In the genomic region with DNA sequence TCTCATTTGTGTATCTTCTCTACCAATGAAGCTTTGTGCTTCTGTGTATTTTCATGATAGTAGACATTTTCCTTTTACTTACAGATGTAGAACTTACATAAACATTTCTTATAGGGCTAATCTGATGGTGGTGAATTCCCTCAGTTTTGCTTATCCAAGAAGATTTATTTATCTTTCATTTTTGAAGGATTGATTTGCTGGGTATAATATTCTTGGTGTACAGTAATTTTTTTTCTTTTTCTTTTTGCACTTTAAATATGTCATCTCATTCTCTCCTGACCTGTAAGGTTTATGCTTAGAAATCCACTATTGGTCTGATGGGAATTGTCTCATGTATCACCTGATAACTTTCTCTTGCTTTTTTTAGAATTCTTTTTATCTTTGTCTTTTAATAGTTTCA, we compare ENCODE assay signal across 33 cellular contexts.
DNase-seq lines count a peak whose midpoint lies in the region; FAIRE-seq and TF ChIP-seq lines count a peak whose summit lies in the region.
"Had no signal": no experiment of that assay in that cellular context is flagged by ENCODE, and none has a peak within 500 bp of the region (broad histone marks: within the 10 kb centered on the region; RNA-seq: fewer than 3 reads in every experiment).

No MANE protein-coding gene starts in this region.

- peak; percentile 56 for FAIRE-seq in D721Med (lab: Jason Lieb, UNC)
- FAIRE-seq in islet of Langerhans (lab: Jason Lieb, UNC) = peak; percentile 13
- FAIRE-seq: A549 had no signal

- no peaks in the 10 kb centered on the region for H3K36me3 ChIP-seq in HEK293 (ENCODE audit: control insufficient read depth in 2 of 2, insufficient read depth in 1 of 2, low read length in 2 of 2)
- H3K36me3 ChIP-seq: BE2C; BLaER1; BLaER1 treated with 17β-estradiol and CSF1 and Interleukin-3, amounts not matched to agents 10 nM and 100 nM had no signal

- CTCF ChIA-PET in HEK293 (lab: Yijun Ruan, JAX) = interaction anchor here (0.7 kb wide), 1 partner anchor 50 kb away, joined by 3 read pairs; no protein-coding TSS in a partner anchor

- no peaks in the 10 kb centered on the region for H3K4me1 ChIP-seq in HEK293 (ENCODE audit: control insufficient read depth, insufficient read depth, low read length)
- H3K4me1 ChIP-seq: A549; BE2C; BLaER1; BLaER1 treated with 17β-estradiol and CSF1 and Interleukin-3, amounts not matched to agents 10 nM and 100 nM; Caco-2 had no signal

- TF ChIP-seq CTCF in D721Med (IDR thresholded peaks at IDR 0.05; ENCODE audit: insufficient read depth, missing control alignments) (no peak), HEK293 (tag by site-specific recombination; IDR thresholded peaks at IDR 0.05) (no peak)

- H3K4me3 ChIP-seq in HEK293 (ENCODE audit: low read depth, low read length) = no peak overlapping the region
- H3K4me3 ChIP-seq: A549; BLaER1; BLaER1 treated with 17β-estradiol and CSF1 and Interleukin-3, amounts not matched to agents 10 nM and 100 nM had no signal

- H3K9me3 ChIP-seq in HEK293 (ENCODE audit: control insufficient read depth, insufficient read depth, low read depth, low read length) = no peaks in the 10 kb centered on the region
- H3K9me3 ChIP-seq: A549, BE2C, BLaER1, Caco-2 had no signal

- POLR2A ChIA-PET in HEK293 (lab: Yijun Ruan, JAX) = no interaction called here

- intact Hi-C loops in cardiac septum (cut with DNase I) = no loop called here

- no peak overlapping the region for H3K27ac ChIP-seq in HEK293 (ENCODE audit: extremely low read depth, low read depth, low read length)
- H3K27ac ChIP-seq: 22Rv1; A549; BLaER1; BLaER1 treated with 17β-estradiol and CSF1 and Interleukin-3, amounts not matched to agents 10 nM and 100 nM; C4-2B had no signal

- DNase-seq in D721Med (ENCODE audit: insufficient read length, low spot score) (no peak), OCI-M1 (lab: John Stamatoyannopoulos, UW) (peak; percentile 6), T-helper 1 cell (no peak), H4 (ENCODE audit: low spot score) (no peak), cardiac septum (ENCODE audit: low spot score) (no peak), ureter (ENCODE audit: low spot score) (no peak)
- DNase-seq: 8988T; ACHN; AML-193; BE2C; C1 segment of cervical spinal cord; Caco-2; Calu3; CD4-positive, alpha-beta memory T cell; CD4-positive, alpha-beta T cell; CD4-positive, CD25-positive, alpha-beta regulatory T cell; CD8-positive, alpha-beta memory T cell; CD8-positive, alpha-beta T cell; COR-L47; DMS 273 treated with DMSO at 0.1 percent for 48 hours; DMS153; DMS53; DMS79; DMS79 treated with DMSO at 0.1 percent for 48 hours; DND-41; EL had no signal

TF ChIP-seq in HEK293, 187 proteins besides CTCF, POLR2A, EP300 and RAD21:
- TF ChIP-seq ZBTB7A (tag by site-specific recombination; IDR thresholded peaks at IDR 0.05; ENCODE audit: low read depth) (no peak), TRIM28 (IDR thresholded peaks at IDR 0.05; ENCODE audit: borderline replicate concordance, low read length) (0 out of 2 replicates have a peak, but pooled peaks have one; percentile 64), ZNF112 (tag by site-specific recombination; IDR thresholded peaks at IDR 0.05) (no peak), SETDB1 (IDR thresholded peaks at IDR 0.05; ENCODE audit: insufficient read length, low read length) (peak; percentile 93), ZNF600 (tag by site-specific recombination; IDR thresholded peaks at IDR 0.05) (no peak), ZBTB6 (tag by site-specific recombination; IDR thresholded peaks at IDR 0.05) (no peak), ZBTB20 (tag by site-specific recombination; IDR thresholded peaks at IDR 0.05) (no peak), ZNF138 (tag by site-specific recombination; IDR thresholded peaks at IDR 0.05; ENCODE audit: borderline replicate concordance) (no peak), REST (tag by site-specific recombination; IDR thresholded peaks at IDR 0.05) (no peak)
- TF ChIP-seq, protein P1, sequence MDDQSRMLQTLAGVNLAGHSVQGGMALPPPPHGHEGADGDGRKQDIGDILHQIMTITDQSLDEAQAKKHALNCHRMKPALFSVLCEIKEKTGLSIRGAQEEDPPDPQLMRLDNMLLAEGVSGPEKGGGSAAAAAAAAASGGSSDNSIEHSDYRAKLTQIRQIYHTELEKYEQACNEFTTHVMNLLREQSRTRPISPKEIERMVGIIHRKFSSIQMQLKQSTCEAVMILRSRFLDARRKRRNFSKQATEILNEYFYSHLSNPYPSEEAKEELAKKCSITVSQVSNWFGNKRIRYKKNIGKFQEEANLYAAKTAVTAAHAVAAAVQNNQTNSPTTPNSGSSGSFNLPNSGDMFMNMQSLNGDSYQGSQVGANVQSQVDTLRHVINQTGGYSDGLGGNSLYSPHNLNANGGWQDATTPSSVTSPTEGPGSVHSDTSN (CRISPR knock-in tag; IDR thresholded peaks at IDR 0.05) = no peak
- TF ChIP-seq, protein P2, sequence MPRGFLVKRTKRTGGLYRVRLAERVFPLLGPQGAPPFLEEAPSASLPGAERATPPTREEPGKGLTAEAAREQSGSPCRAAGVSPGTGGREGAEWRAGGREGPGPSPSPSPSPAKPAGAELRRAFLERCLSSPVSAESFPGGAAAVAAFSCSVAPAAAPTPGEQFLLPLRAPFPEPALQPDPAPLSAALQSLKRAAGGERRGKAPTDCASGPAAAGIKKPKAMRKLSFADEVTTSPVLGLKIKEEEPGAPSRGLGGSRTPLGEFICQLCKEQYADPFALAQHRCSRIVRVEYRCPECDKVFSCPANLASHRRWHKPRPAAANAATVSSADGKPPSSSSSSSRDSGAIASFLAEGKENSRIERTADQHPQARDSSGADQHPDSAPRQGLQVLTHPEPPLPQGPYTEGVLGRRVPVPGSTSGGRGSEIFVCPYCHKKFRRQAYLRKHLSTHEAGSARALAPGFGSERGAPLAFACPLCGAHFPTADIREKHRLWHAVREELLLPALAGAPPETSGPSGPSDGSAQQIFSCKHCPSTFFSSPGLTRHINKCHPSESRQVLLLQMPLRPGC (tag by site-specific recombination; IDR thresholded peaks at IDR 0.05) = no peak
- TF ChIP-seq, protein P3, sequence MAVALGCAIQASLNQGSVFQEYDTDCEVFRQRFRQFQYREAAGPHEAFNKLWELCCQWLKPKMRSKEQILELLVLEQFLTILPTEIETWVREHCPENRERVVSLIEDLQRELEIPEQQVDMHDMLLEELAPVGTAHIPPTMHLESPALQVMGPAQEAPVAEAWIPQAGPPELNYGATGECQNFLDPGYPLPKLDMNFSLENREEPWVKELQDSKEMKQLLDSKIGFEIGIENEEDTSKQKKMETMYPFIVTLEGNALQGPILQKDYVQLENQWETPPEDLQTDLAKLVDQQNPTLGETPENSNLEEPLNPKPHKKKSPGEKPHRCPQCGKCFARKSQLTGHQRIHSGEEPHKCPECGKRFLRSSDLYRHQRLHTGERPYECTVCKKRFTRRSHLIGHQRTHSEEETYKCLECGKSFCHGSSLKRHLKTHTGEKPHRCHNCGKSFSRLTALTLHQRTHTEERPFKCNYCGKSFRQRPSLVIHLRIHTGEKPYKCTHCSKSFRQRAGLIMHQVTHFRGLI (tag by site-specific recombination; IDR thresholded peaks at IDR 0.05) = no peak
- TF ChIP-seq, protein P4, sequence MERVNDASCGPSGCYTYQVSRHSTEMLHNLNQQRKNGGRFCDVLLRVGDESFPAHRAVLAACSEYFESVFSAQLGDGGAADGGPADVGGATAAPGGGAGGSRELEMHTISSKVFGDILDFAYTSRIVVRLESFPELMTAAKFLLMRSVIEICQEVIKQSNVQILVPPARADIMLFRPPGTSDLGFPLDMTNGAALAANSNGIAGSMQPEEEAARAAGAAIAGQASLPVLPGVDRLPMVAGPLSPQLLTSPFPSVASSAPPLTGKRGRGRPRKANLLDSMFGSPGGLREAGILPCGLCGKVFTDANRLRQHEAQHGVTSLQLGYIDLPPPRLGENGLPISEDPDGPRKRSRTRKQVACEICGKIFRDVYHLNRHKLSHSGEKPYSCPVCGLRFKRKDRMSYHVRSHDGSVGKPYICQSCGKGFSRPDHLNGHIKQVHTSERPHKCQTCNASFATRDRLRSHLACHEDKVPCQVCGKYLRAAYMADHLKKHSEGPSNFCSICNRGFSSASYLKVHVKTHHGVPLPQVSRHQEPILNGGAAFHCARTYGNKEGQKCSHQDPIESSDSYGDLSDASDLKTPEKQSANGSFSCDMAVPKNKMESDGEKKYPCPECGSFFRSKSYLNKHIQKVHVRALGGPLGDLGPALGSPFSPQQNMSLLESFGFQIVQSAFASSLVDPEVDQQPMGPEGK (tag by site-specific recombination; IDR thresholded peaks at IDR 0.05) = no peak
